In the genomic region with DNA sequence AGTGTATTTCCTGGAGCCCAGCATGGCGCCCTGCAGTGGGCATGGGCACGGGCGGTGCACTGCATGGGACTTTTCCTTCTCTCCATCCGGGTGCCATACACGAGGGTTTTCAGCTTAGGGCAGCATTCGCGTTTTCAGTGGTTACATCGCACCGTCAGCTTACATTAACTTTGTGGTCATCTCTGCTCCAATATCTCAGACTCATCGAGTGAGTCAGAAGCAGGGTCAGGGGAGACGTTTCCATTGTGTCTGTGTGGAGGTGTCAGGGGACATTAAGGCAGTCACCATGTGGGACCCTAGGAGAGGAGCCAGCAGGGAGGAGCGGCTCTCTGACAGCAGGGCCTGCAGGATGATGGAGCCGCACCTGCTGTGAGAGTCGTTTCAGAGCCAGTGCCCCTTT, we compare ENCODE assay signal across 32 cellular contexts.
"Had no signal": no experiment of that assay in that cellular context is flagged by ENCODE, and none has a peak within 500 bp of the region (broad histone marks: within the 10 kb centered on the region; RNA-seq: fewer than 3 reads in every experiment).

No MANE protein-coding gene starts in this region.

- H3K4me3 Mint-ChIP-seq: activated B cell treated with CpG ODN at 0.5 μM for 24 hours; activated CD4-positive, alpha-beta memory T cell treated with anti-CD3 and anti-CD28 coated beads for 36 hours; activated CD4-positive, alpha-beta T cell treated with anti-CD3 and anti-CD28 coated beads, Interleukin-2, amount 10 ng/mL, durations not matched to agents 24 days and 14 days; activated CD8-positive, alpha-beta T cell treated with anti-CD3 and anti-CD28 coated beads for 36 hours; activated naive CD4-positive, alpha-beta T cell treated with anti-CD3 and anti-CD28 coated beads, Interleukin-2, amount 10 ng/mL, durations not matched to agents 7 days and 5 days; activated naive CD4-positive, alpha-beta T cell treated with anti-CD3 and anti-CD28 coated beads, Interleukin-2, amount 50 U/mL, for 24 hours; activated naive CD8-positive, alpha-beta T cell; activated T-cell treated with anti-CD3 and anti-CD28 coated beads, Interleukin-2, amount 50 U/mL, for 4 hours; activated T-cell treated with anti-CD3 and anti-CD28 coated beads, Interleukin-2, amount 50 U/mL, for 72 hours; activated T-helper 1 cell treated with anti-CD3 and anti-CD28 coated beads, Interleukin-12 subunit alpha, Interleukin-12 subunit beta, Interleukin-2, Interleukin-4 antibody, amounts not matched to agents 30 ng/mL and 10 ng/mL and 1 ng/mL, durations not matched to agents 14 hours and 24 hours and 36 hours; T-helper 1 cell treated with Interleukin-12 subunit alpha and Interleukin-12 subunit beta and Interleukin-4 antibody, amounts not matched to agents 30 μg/mL and 1 μg/mL, for 36 hours; T-helper 2 cell treated with Interferon-gamma antibody and Interleukin-4, amounts not matched to agents 5 μg/mL and 100 μg/mL, for 36 hours had no signal

- H3K27me3 ChIP-seq: body of pancreas, brain microvascular endothelial cell, breast epithelium had no signal

- H3K9me3 Mint-ChIP-seq: activated B cell treated with CpG ODN at 0.5 μM for 24 hours; activated CD4-positive, alpha-beta memory T cell treated with anti-CD3 and anti-CD28 coated beads for 36 hours; activated CD4-positive, alpha-beta T cell treated with anti-CD3 and anti-CD28 coated beads, Interleukin-2, amount 10 ng/mL, durations not matched to agents 24 days and 14 days; activated CD8-positive, alpha-beta T cell treated with anti-CD3 and anti-CD28 coated beads for 36 hours; activated naive CD4-positive, alpha-beta T cell treated with anti-CD3 and anti-CD28 coated beads, Interleukin-2, amount 50 U/mL, for 24 hours; activated T-cell treated with anti-CD3 and anti-CD28 coated beads, Interleukin-2, amount 50 U/mL, for 4 hours; activated T-helper 1 cell treated with anti-CD3 and anti-CD28 coated beads, Interleukin-12 subunit alpha, Interleukin-12 subunit beta, Interleukin-2, Interleukin-4 antibody, amounts not matched to agents 30 ng/mL and 10 ng/mL and 1 ng/mL, durations not matched to agents 14 hours and 24 hours and 36 hours; activated T-helper 2 cell treated with anti-CD3 and anti-CD28 coated beads, Interferon-gamma antibody, Interleukin-2, Interleukin-4, amounts not matched to agents 10 μg/mL and 5 μg/mL and 100 μg/mL, durations not matched to agents 14 hours and 24 hours and 36 hours; T-helper 1 cell treated with Interleukin-12 subunit alpha and Interleukin-12 subunit beta and Interleukin-4 antibody, amounts not matched to agents 30 μg/mL and 1 μg/mL, for 36 hours; T-helper 2 cell treated with Interferon-gamma antibody and Interleukin-4, amounts not matched to agents 5 μg/mL and 100 μg/mL, for 36 hours had no signal

- H3K4me1 Mint-ChIP-seq: activated naive CD4-positive, alpha-beta T cell treated with anti-CD3 and anti-CD28 coated beads, Interleukin-2, amount 10 ng/mL, durations not matched to agents 7 days and 5 days had no signal

- H3K27me3 Mint-ChIP-seq: activated B cell treated with CpG ODN at 0.5 μM for 24 hours; activated CD4-positive, alpha-beta memory T cell treated with anti-CD3 and anti-CD28 coated beads for 36 hours; activated CD4-positive, alpha-beta T cell treated with anti-CD3 and anti-CD28 coated beads, Interleukin-2, amount 10 ng/mL, durations not matched to agents 24 days and 14 days; activated CD8-positive, alpha-beta T cell treated with anti-CD3 and anti-CD28 coated beads for 36 hours; activated naive CD4-positive, alpha-beta T cell treated with anti-CD3 and anti-CD28 coated beads, Interleukin-2, amount 10 ng/mL, durations not matched to agents 7 days and 5 days; activated naive CD4-positive, alpha-beta T cell treated with anti-CD3 and anti-CD28 coated beads, Interleukin-2, amount 50 U/mL, for 24 hours; activated naive CD8-positive, alpha-beta T cell had no signal

- DNase-seq: activated B cell treated with CpG ODN at 0.5 μM for 24 hours; activated CD4-positive, alpha-beta memory T cell treated with anti-CD3 and anti-CD28 coated beads for 36 hours; activated CD4-positive, alpha-beta T cell treated with anti-CD3 and anti-CD28 coated beads for 4 hours; activated CD4-positive, alpha-beta T cell treated with anti-CD3 and anti-CD28 coated beads, Interleukin-2, amount 10 ng/mL, durations not matched to agents 24 days and 14 days; activated CD4-positive, alpha-beta T cell treated with anti-CD3 and anti-CD28 coated beads, Interleukin-2, amount 50 U/mL, for 1 hour; activated CD4-positive, alpha-beta T cell treated with anti-CD3 and anti-CD28 coated beads, Interleukin-2, amount 50 U/mL, for 4 hours; activated CD4-positive, CD25-positive, alpha-beta regulatory T cell treated with anti-CD3 and anti-CD28 coated beads, Interleukin-2, amount 50 U/mL, for 72 hours; activated CD8-positive, alpha-beta memory T cell treated with anti-CD3 and anti-CD28 coated beads, Interleukin-2, amount 50 U/mL, for 4 hours; activated CD8-positive, alpha-beta T cell treated with anti-CD3 and anti-CD28 coated beads for 36 hours; activated effector memory CD4-positive, alpha-beta T cell treated with Interleukin-2 at 50 U/mL for 16 hours; activated naive CD4-positive, alpha-beta T cell treated with anti-CD3 and anti-CD28 coated beads, Interleukin-2, amount 10 ng/mL, durations not matched to agents 7 days and 5 days; activated naive CD4-positive, alpha-beta T cell treated with Interleukin-2 at 50 U/mL for 16 hours; activated T-cell treated with anti-CD3 and anti-CD28 coated beads for 4 hours; activated T-cell treated with anti-CD3 and anti-CD28 coated beads, Interleukin-2, amount 50 U/mL, for 1 hour; activated T-cell treated with anti-CD3 and anti-CD28 coated beads, Interleukin-2, amount 50 U/mL, for 4 hours; activated T-cell treated with anti-CD3 and anti-CD28 coated beads, Interleukin-2, amount 50 U/mL, for 72 hours; aorta; body of pancreas; brain microvascular endothelial cell; central memory CD4-positive, alpha-beta T cell; SW 1271; T-helper 1 cell; T-helper 2 cell; T-helper 9 cell had no signal

- H3K36me3 ChIP-seq: brain microvascular endothelial cell, breast epithelium had no signal

- H3K27ac Mint-ChIP-seq: activated B cell treated with CpG ODN at 0.5 μM for 24 hours; activated CD4-positive, alpha-beta memory T cell treated with anti-CD3 and anti-CD28 coated beads for 36 hours; activated CD4-positive, alpha-beta T cell treated with anti-CD3 and anti-CD28 coated beads, Interleukin-2, amount 10 ng/mL, durations not matched to agents 24 days and 14 days; activated CD8-positive, alpha-beta T cell treated with anti-CD3 and anti-CD28 coated beads for 36 hours; activated naive CD4-positive, alpha-beta T cell treated with anti-CD3 and anti-CD28 coated beads, Interleukin-2, amount 10 ng/mL, durations not matched to agents 7 days and 5 days; activated naive CD4-positive, alpha-beta T cell treated with anti-CD3 and anti-CD28 coated beads, Interleukin-2, amount 50 U/mL, for 24 hours; activated naive CD8-positive, alpha-beta T cell; activated T-cell treated with anti-CD3 and anti-CD28 coated beads, Interleukin-2, amount 50 U/mL, for 72 hours; activated T-helper 1 cell treated with anti-CD3 and anti-CD28 coated beads, Interleukin-12 subunit alpha, Interleukin-12 subunit beta, Interleukin-2, Interleukin-4 antibody, amounts not matched to agents 30 ng/mL and 10 ng/mL and 1 ng/mL, durations not matched to agents 14 hours and 24 hours and 36 hours; activated T-helper 2 cell treated with anti-CD3 and anti-CD28 coated beads, Interferon-gamma antibody, Interleukin-2, Interleukin-4, amounts not matched to agents 10 μg/mL and 5 μg/mL and 100 μg/mL, durations not matched to agents 14 hours and 24 hours and 36 hours; T-helper 1 cell treated with Interleukin-12 subunit alpha and Interleukin-12 subunit beta and Interleukin-4 antibody, amounts not matched to agents 30 μg/mL and 1 μg/mL, for 36 hours; T-helper 2 cell treated with Interferon-gamma antibody and Interleukin-4, amounts not matched to agents 5 μg/mL and 100 μg/mL, for 36 hours had no signal

- H3K9me3 ChIP-seq: body of pancreas, breast epithelium had no signal

- H3K27ac ChIP-seq: body of pancreas, brain microvascular endothelial cell, breast epithelium, VCaP had no signal

- ATAC-seq: activated CD8-positive, alpha-beta T cell treated with anti-CD3 and anti-CD28 coated beads for 36 hours; activated T-cell treated with anti-CD3 and anti-CD28 coated beads, Interleukin-2, amount 50 U/mL, for 4 hours; activated T-cell treated with anti-CD3 and anti-CD28 coated beads, Interleukin-2, amount 50 U/mL, for 72 hours; body of pancreas had no signal

- H3K36me3 Mint-ChIP-seq: activated CD4-positive, alpha-beta memory T cell treated with anti-CD3 and anti-CD28 coated beads for 36 hours; activated naive CD4-positive, alpha-beta T cell treated with anti-CD3 and anti-CD28 coated beads, Interleukin-2, amount 10 ng/mL, durations not matched to agents 7 days and 5 days; activated naive CD4-positive, alpha-beta T cell treated with anti-CD3 and anti-CD28 coated beads, Interleukin-2, amount 50 U/mL, for 24 hours; activated naive CD8-positive, alpha-beta T cell had no signal

- H3K4me3 ChIP-seq: body of pancreas, breast epithelium had no signal

- H3K4me1 ChIP-seq: body of pancreas, breast epithelium had no signal
